In the genomic region with DNA sequence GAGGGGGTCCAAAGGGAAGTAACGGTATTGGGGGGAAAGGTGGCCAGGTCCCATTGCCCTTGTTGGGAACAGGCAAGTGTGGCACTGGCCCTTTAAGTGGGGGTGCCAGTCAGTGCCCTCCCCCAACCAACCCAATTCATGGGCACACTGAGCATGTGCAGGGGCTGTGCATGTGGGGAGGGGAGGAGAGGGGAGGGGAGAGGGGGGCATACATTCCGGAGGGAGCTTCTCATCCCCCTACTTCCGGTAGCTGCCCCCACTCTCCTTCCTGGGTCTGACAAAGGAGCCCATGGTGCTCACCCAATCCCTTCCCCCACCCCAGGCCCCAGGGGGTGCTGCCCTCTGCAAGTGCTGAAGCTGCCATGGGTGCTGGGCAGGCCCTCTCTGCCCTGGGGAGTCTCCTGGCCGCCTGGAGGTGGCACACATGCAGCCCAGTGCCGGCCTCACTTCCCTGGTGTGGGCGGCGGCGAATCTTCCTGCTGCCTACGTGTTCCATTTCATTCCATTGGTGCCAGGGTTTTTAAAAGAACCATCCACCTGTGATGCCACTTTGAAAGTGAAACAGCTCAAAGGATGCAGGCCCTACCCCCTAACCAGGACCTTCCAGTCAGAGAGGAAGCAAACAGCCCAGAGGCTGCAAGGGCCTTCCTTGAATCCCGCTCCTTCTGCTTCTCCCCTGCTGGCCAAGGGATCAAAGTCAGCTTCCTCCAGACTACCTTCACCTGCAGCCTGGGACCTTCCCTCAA, we compare ENCODE assay signal across 8 cellular contexts. TPM values are rescaled to one million over a fixed set of nuclear protein-coding genes. Genes with fewer than 3 reads are reported as not detected.
DNase-seq lines count a peak whose midpoint lies in the region; TF ChIP-seq lines count a peak whose summit lies in the region.

No MANE protein-coding gene starts in this region.

- TF ChIP-seq CTCF in GM12864 (IDR thresholded peaks at IDR 0.05; ENCODE audit: low read depth, low read length, missing control alignments) = peak; percentile 10
- TF ChIP-seq CTCF in epithelial cell of proximal tubule (conservative IDR thresholded peaks at IDR 0.05; ENCODE audit: low read depth, low read length) = peak; percentile 24

- H3K9me3 ChIP-seq in muscle layer of duodenum (ENCODE audit: control insufficient read depth in 1 of 2, low read length in 2 of 2) = no peaks in the 10 kb centered on the region

- TF ChIP-seq POLR2A in erythroblast (IDR thresholded peaks at IDR 0.05; ENCODE audit: low read length) = no peak

- H3K36me3 ChIP-seq in muscle layer of duodenum (ENCODE audit: control insufficient read depth in 1 of 2, insufficient read depth in 2 of 2, low read length in 2 of 2) = peaks cover 0 to 10% of the 10 kb centered on the region in 2 donors

- in situ Hi-C loops in KBM-7 (cut with MboI; ENCODE audit: low pct_unique_long_range_greater_than_20kb, low sequenced_read_pairs) = no loop called here

- H3K4me3 ChIP-seq in GM12864 (ENCODE audit: low read depth, low read length) = peak overlapping the region; percentile 31
- peak overlapping the region; percentile 50 for H3K4me3 ChIP-seq in epithelial cell of proximal tubule (ENCODE audit: low read depth, low read length)
- H3K4me3 ChIP-seq in muscle layer of duodenum (ENCODE audit: low read depth in 1 of 2, low read length in 2 of 2) = peak overlapping the region; percentile 52 to 55

- DNase-seq in GM12864 (ENCODE audit: low read depth) = no peak
- DNase-seq in NCI-H2227 treated with DMSO at 0.1 percent for 48 hours (lab: John Stamatoyannopoulos, UW) = peak; percentile 67
- peak in 2 of 3 experiments; percentile 21 to 29 for DNase-seq in activated CD8-positive, alpha-beta memory T cell treated with anti-CD3 and anti-CD28 coated beads for 48 hours (ENCODE audit: low read depth in 2 of 3, low spot score in 2 of 3)
- DNase-seq in epithelial cell of proximal tubule (ENCODE audit: low read depth) = peak; percentile 70
- DNase-seq in stimulated activated naive CD4-positive, alpha-beta T cell treated with Interleukin-2 at 50 U/mL for 16 hours (lab: John Stamatoyannopoulos, UW) = peak; percentile 39
- DNase-seq in erythroblast (lab: John Stamatoyannopoulos, UW) = no peak
- no peak for DNase-seq in KBM-7

- peak overlapping the region; percentile 87 for H3K27ac ChIP-seq in muscle layer of duodenum (ENCODE audit: low read length)

- peaks cover 25 to 26% of the 10 kb centered on the region in 2 donors for H3K4me1 ChIP-seq in muscle layer of duodenum (ENCODE audit: control insufficient read depth in 1 of 2, insufficient read depth in 2 of 2, low read length in 2 of 2)

- no peaks in the 10 kb centered on the region for H3K27me3 ChIP-seq in muscle layer of duodenum (ENCODE audit: low read depth, low read length)

RNA-seq across cellular contexts. Expression of a gene that starts 11.0 kb away (rescaled TPM):
- 3.0 and 6.1 TPM in 2 replicates for total RNA-seq in epithelial cell of proximal tubule

RNA-seq across cellular contexts. Expression of a gene that starts 24.4 kb away (rescaled TPM):
- total RNA-seq in epithelial cell of proximal tubule = 11.0 and 20.3 TPM in 2 replicates

RNA-seq across cellular contexts. Expression of a gene that starts 37.2 kb away (rescaled TPM):
- total RNA-seq in epithelial cell of proximal tubule = 4.5 and 11.3 TPM in 2 replicates

RNA-seq across cellular contexts. Expression of a gene that starts 40.4 kb away (rescaled TPM):
- 46.0 and 107 TPM in 2 replicates for total RNA-seq in epithelial cell of proximal tubule

RNA-seq across cellular contexts. Expression of a gene that starts 49.0 kb away (rescaled TPM):
- 5.1 and 5.7 TPM in 2 replicates for total RNA-seq in epithelial cell of proximal tubule

Comparison
In these comparisons a context has a peak if more than half of its experiments do, and no peak if none do; other contexts are left out.
1. DNase-seq: peak in NCI-H2227 treated with DMSO at 0.1 percent for 48 hours (single experiment), activated CD8-positive, alpha-beta memory T cell treated with anti-CD3 and anti-CD28 coated beads for 48 hours (2 of 3), epithelial cell of proximal tubule (single experiment) and stimulated activated naive CD4-positive, alpha-beta T cell treated with Interleukin-2 at 50 U/mL for 16 hours (single experiment); none in GM12864 (single experiment), erythroblast (0 of 2) and KBM-7 (single experiment).
2. Peak in every context shown above with its lines, with median percentiles within 50 percentile points of each other: H3K4me3 ChIP-seq.